29 cellular contexts compared by ENCODE assay signal in the genomic region with DNA sequence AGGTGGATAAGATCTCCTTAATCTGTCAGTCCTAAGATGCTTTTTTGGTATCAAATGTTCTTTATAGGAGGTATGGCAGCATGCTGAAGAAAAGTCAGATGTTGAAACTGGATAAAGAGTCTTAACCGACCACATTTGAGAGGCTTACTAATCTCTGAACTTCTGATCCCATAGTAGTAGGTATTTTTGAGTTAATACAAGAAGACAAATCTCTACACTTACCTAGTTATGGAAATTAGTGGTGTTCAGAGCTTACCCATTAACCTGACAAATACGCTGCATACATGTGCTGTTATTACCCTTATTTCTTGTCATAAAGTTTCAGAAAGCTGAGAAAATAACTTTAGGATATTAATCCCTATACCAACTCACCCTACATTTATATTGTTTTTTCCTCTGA.
"Had no signal": no experiment of that assay in that cellular context is flagged by ENCODE, and none has a peak within 500 bp of the region (broad histone marks: within the 10 kb centered on the region; RNA-seq: fewer than 3 reads in every experiment).

No MANE protein-coding gene starts in this region.

- H3K9me3 ChIP-seq: ascending aorta, body of pancreas, SJSA1 had no signal

- H3K27me3 Mint-ChIP-seq: activated B cell treated with CpG ODN at 0.5 μM for 24 hours; activated CD4-positive, alpha-beta memory T cell treated with anti-CD3 and anti-CD28 coated beads for 36 hours; activated CD4-positive, alpha-beta T cell treated with anti-CD3 and anti-CD28 coated beads, Interleukin-2, amount 10 ng/mL, durations not matched to agents 7 days and 5 days; T-helper 17 cell had no signal

- H3K36me3 Mint-ChIP-seq: activated CD4-positive, alpha-beta memory T cell treated with anti-CD3 and anti-CD28 coated beads for 36 hours; activated naive CD4-positive, alpha-beta T cell treated with anti-CD3 and anti-CD28 coated beads, Interleukin-2, amount 50 U/mL, for 72 hours had no signal

- H3K9me3 Mint-ChIP-seq: activated B cell treated with CpG ODN at 0.5 μM for 24 hours; activated CD4-positive, alpha-beta memory T cell treated with anti-CD3 and anti-CD28 coated beads for 36 hours; activated CD4-positive, alpha-beta T cell treated with anti-CD3 and anti-CD28 coated beads, Interleukin-2, amount 10 ng/mL, durations not matched to agents 7 days and 5 days; activated naive CD8-positive, alpha-beta T cell treated with anti-CD3 and anti-CD28 coated beads, Interleukin-2, amount 50 U/mL, for 24 hours had no signal

- H3K27ac Mint-ChIP-seq: activated B cell treated with CpG ODN at 0.5 μM for 24 hours; activated CD4-positive, alpha-beta memory T cell treated with anti-CD3 and anti-CD28 coated beads for 36 hours; activated CD4-positive, alpha-beta T cell treated with anti-CD3 and anti-CD28 coated beads, Interleukin-2, amount 10 ng/mL, durations not matched to agents 7 days and 5 days; activated naive CD4-positive, alpha-beta T cell treated with anti-CD3 and anti-CD28 coated beads, Interleukin-2, amount 50 U/mL, for 72 hours; activated naive CD8-positive, alpha-beta T cell treated with anti-CD3 and anti-CD28 coated beads, Interleukin-2, amount 50 U/mL, for 24 hours; T-helper 17 cell had no signal

- DNase-seq: activated B cell treated with CpG ODN at 0.5 μM for 24 hours; activated CD4-positive, alpha-beta memory T cell treated with anti-CD3 and anti-CD28 coated beads for 36 hours; activated CD4-positive, alpha-beta T cell treated with anti-CD3 and anti-CD28 coated beads for 1 hour; activated CD4-positive, alpha-beta T cell treated with anti-CD3 and anti-CD28 coated beads, Interleukin-2, amount 10 ng/mL, durations not matched to agents 7 days and 5 days; activated CD8-positive, alpha-beta memory T cell treated with anti-CD3 and anti-CD28 coated beads for 24 hours; activated effector memory CD4-positive, alpha-beta T cell treated with anti-CD3 and anti-CD28 coated beads, Interleukin-2, amount 50 U/mL, for 16 hours; activated naive CD4-positive, alpha-beta T cell treated with Interleukin-2 at 50 U/mL for 16 hours; activated naive CD8-positive, alpha-beta T cell treated with anti-CD3 and anti-CD28 coated beads, Interleukin-2, amount 50 U/mL, for 24 hours; activated T-cell treated with anti-CD3 and anti-CD28 coated beads, Interleukin-2, amount 50 U/mL, for 4 hours; amniotic stem cell; body of pancreas; central memory CD4-positive, alpha-beta T cell; MV-4-11; NCI-H1092 treated with DMSO at 0.1 percent for 48 hours; NCI-H1417 treated with DMSO at 0.1 percent for 48 hours; NCI-H1694; NCI-H2029; NCI-H2107; NCI-H2171 treated with DMSO at 0.1 percent for 48 hours; NCI-H226; NCI-H510A; NCI-H526 treated with DMSO at 0.1 percent for 48 hours; PC-3; SHP77; T-helper 17 cell; T1000 had no signal

- H3K27ac ChIP-seq: ascending aorta, body of pancreas, SJSA1 had no signal

- H3K36me3 ChIP-seq: ascending aorta, SJSA1 had no signal

- H3K4me3 ChIP-seq: ascending aorta, body of pancreas, SJSA1 had no signal

- H3K4me1 Mint-ChIP-seq: activated B cell treated with CpG ODN at 0.5 μM for 24 hours; activated CD4-positive, alpha-beta T cell treated with anti-CD3 and anti-CD28 coated beads, Interleukin-2, amount 10 ng/mL, durations not matched to agents 7 days and 5 days; activated naive CD8-positive, alpha-beta T cell treated with anti-CD3 and anti-CD28 coated beads, Interleukin-2, amount 50 U/mL, for 24 hours; T-helper 17 cell had no signal

- H3K27me3 ChIP-seq: ascending aorta, body of pancreas, SJSA1 had no signal

- ATAC-seq: activated naive CD4-positive, alpha-beta T cell treated with anti-CD3 and anti-CD28 coated beads, Interleukin-2, amount 50 U/mL, for 72 hours; activated naive CD8-positive, alpha-beta T cell treated with anti-CD3 and anti-CD28 coated beads, Interleukin-2, amount 50 U/mL, for 24 hours; activated T-cell treated with anti-CD3 and anti-CD28 coated beads, Interleukin-2, amount 50 U/mL, for 4 hours; body of pancreas; PC-3; T-helper 17 cell had no signal

- H3K4me1 ChIP-seq: ascending aorta, body of pancreas, SJSA1 had no signal

- H3K4me3 Mint-ChIP-seq: activated B cell treated with CpG ODN at 0.5 μM for 24 hours; activated CD4-positive, alpha-beta memory T cell treated with anti-CD3 and anti-CD28 coated beads for 36 hours; activated CD4-positive, alpha-beta T cell treated with anti-CD3 and anti-CD28 coated beads, Interleukin-2, amount 10 ng/mL, durations not matched to agents 7 days and 5 days; activated naive CD8-positive, alpha-beta T cell treated with anti-CD3 and anti-CD28 coated beads, Interleukin-2, amount 50 U/mL, for 24 hours; activated T-cell treated with anti-CD3 and anti-CD28 coated beads, Interleukin-2, amount 50 U/mL, for 4 hours; T-helper 17 cell had no signal
